ENCODE assay signal across 11 cellular contexts in the genomic region with DNA sequence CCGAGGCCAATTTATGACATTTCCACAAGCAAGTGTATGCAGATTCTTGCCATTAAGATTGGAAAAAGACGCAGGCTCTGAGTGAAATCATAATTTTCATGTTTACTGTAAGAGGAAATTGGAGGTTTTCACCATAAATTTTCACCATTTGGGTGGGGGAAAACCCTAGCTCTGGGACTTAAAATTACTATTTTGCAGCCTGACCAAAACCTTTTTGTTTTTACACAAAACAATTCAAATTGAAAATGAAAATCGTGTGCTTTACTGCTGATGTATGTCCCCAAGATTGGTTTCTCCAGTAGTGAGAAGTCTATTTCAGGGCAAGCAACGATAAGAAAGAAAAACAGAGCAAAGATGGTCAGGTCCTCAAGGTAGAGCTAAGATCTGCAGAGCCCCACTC.
DNase-seq lines count a peak whose midpoint lies in the region; ATAC-seq and TF ChIP-seq lines count a peak whose summit lies in the region.
"Had no signal": no experiment of that assay in that cellular context is flagged by ENCODE, and none has a peak within 500 bp of the region (broad histone marks: within the 10 kb centered on the region; RNA-seq: fewer than 3 reads in every experiment).

No MANE protein-coding gene starts in this region.

- DNase-seq in cardiac muscle cell (ENCODE audit: low read depth in 1 of 2, low spot score in 1 of 2) (no peak), cardiac septum (ENCODE audit: low spot score) (no peak), mesothelial cell of epicardium (ENCODE audit: low spot score in 2 of 2, unreplicated experiment in 2 of 2) (no peak), type B pancreatic cell (ENCODE audit: extremely low spot score, unreplicated experiment) (no peak), DMS 273 treated with DMSO at 0.1 percent for 48 hours (lab: John Stamatoyannopoulos, UW) (no peak)
- no peak for DNase-seq in activated T-helper 2 cell treated with anti-CD3 and anti-CD28 coated beads, Interferon-gamma antibody, Interleukin-2, Interleukin-4, amounts not matched to agents 10 μg/mL and 5 μg/mL and 100 μg/mL, durations not matched to agents 14 hours and 24 hours and 36 hours (ENCODE audit: low spot score)
- DNase-seq: activated CD8-positive, alpha-beta memory T cell treated with anti-CD3 and anti-CD28 coated beads for 24 hours; kidney glomerular epithelial cell; SHP77 treated with DMSO at 0.1 percent for 48 hours had no signal

- no peak for TF ChIP-seq CTCF in cardiac muscle cell (IDR thresholded peaks at IDR 0.05; ENCODE audit: low read depth, low read length)
- TF ChIP-seq CTCF in mesothelial cell of epicardium (IDR thresholded peaks at IDR 0.05; ENCODE audit: unreplicated experiment): no peak
- TF ChIP-seq CTCF in type B pancreatic cell (conservative IDR thresholded peaks at IDR 0.05): no peak

- WGBS in thymus: 76% methylated on average over 4 of the region's 4 CpGs

- H3K27me3 ChIP-seq in cardiac muscle cell (no peaks in the 10 kb centered on the region), thymus (ENCODE audit: control insufficient read depth, insufficient read depth) (no peaks in the 10 kb centered on the region)

- peaks cover 69% of the 10 kb centered on the region for H3K4me1 Mint-ChIP-seq in activated T-helper 2 cell treated with anti-CD3 and anti-CD28 coated beads, Interferon-gamma antibody, Interleukin-2, Interleukin-4, amounts not matched to agents 10 μg/mL and 5 μg/mL and 100 μg/mL, durations not matched to agents 14 hours and 24 hours and 36 hours (ENCODE audit: low read depth)
- H3K4me1 Mint-ChIP-seq in mesothelial cell of epicardium: peaks cover 52% of the 10 kb centered on the region
- peaks cover 62% of the 10 kb centered on the region for H3K4me1 Mint-ChIP-seq in type B pancreatic cell (ENCODE audit: unreplicated experiment)

- H3K9me3 Mint-ChIP-seq in activated T-helper 2 cell treated with anti-CD3 and anti-CD28 coated beads, Interferon-gamma antibody, Interleukin-2, Interleukin-4, amounts not matched to agents 10 μg/mL and 5 μg/mL and 100 μg/mL, durations not matched to agents 14 hours and 24 hours and 36 hours: no peaks in the 10 kb centered on the region
- H3K9me3 Mint-ChIP-seq in mesothelial cell of epicardium: no peaks in the 10 kb centered on the region
- no peaks in the 10 kb centered on the region for H3K9me3 Mint-ChIP-seq in type B pancreatic cell

- peaks cover 38% of the 10 kb centered on the region for H3K36me3 Mint-ChIP-seq in activated T-helper 2 cell treated with anti-CD3 and anti-CD28 coated beads, Interferon-gamma antibody, Interleukin-2, Interleukin-4, amounts not matched to agents 10 μg/mL and 5 μg/mL and 100 μg/mL, durations not matched to agents 14 hours and 24 hours and 36 hours (ENCODE audit: low read depth)
- H3K36me3 Mint-ChIP-seq in mesothelial cell of epicardium (peaks cover 15% of the 10 kb centered on the region), type B pancreatic cell (peaks cover 18% of the 10 kb centered on the region)

- H3K9me3 ChIP-seq in cardiac muscle cell (ENCODE audit: low read depth): no peaks in the 10 kb centered on the region
- H3K9me3 ChIP-seq in thymus (ENCODE audit: control insufficient read depth): no peaks in the 10 kb centered on the region

- no peaks in the 10 kb centered on the region for H3K36me3 ChIP-seq in cardiac muscle cell
- no peaks in the 10 kb centered on the region for H3K36me3 ChIP-seq in thymus (ENCODE audit: control insufficient read depth, insufficient read depth)

- no peaks in the 10 kb centered on the region for H3K27me3 Mint-ChIP-seq in activated T-helper 2 cell treated with anti-CD3 and anti-CD28 coated beads, Interferon-gamma antibody, Interleukin-2, Interleukin-4, amounts not matched to agents 10 μg/mL and 5 μg/mL and 100 μg/mL, durations not matched to agents 14 hours and 24 hours and 36 hours (ENCODE audit: low read depth)
- H3K27me3 Mint-ChIP-seq in mesothelial cell of epicardium (ENCODE audit: low read depth) (no peaks in the 10 kb centered on the region), type B pancreatic cell (peaks cover 2% of the 10 kb centered on the region)

- H3K4me3 ChIP-seq in cardiac muscle cell (peak overlapping the region; percentile 5), thymus (ENCODE audit: low read length) (no peak overlapping the region)

- H3K4me3 Mint-ChIP-seq in activated T-helper 2 cell treated with anti-CD3 and anti-CD28 coated beads, Interferon-gamma antibody, Interleukin-2, Interleukin-4, amounts not matched to agents 10 μg/mL and 5 μg/mL and 100 μg/mL, durations not matched to agents 14 hours and 24 hours and 36 hours (ENCODE audit: low read depth): peak overlapping the region; percentile 76
- H3K4me3 Mint-ChIP-seq in mesothelial cell of epicardium (no peak overlapping the region), type B pancreatic cell (no peak overlapping the region)

- ATAC-seq in HG02759 (IDR thresholded peaks at IDR 0.05; ENCODE audit: unreplicated experiment): peak; percentile 59

- intact Hi-C loops in cardiac septum (cut with DNase I): loop anchor here (5.0 to 10.0 kb wide), 4 partner anchors 54 to 584 kb away; no protein-coding TSS in a partner anchor
- intact Hi-C loops in activated T-helper 2 cell treated with anti-CD3 and anti-CD28 coated beads, Interferon-gamma antibody, Interleukin-2, Interleukin-4, amounts not matched to agents 10 μg/mL and 5 μg/mL and 100 μg/mL, durations not matched to agents 14 hours and 24 hours and 36 hours (cut with micrococcal nuclease): loop anchor here (1.0 to 10.0 kb wide), 13 partner anchors 57 to 444 kb away; no protein-coding TSS in a partner anchor

- H3K27ac ChIP-seq in cardiac muscle cell (peak overlapping the region; percentile 12), thymus (ENCODE audit: low read depth) (peak overlapping the region; percentile 46)

- peaks cover 61% of the 10 kb centered on the region for H3K4me1 ChIP-seq in cardiac muscle cell (ENCODE audit: low read depth)
- peaks cover 3% of the 10 kb centered on the region for H3K4me1 ChIP-seq in thymus (ENCODE audit: control insufficient read depth, insufficient read depth, low read length)

- H3K27ac Mint-ChIP-seq in activated T-helper 2 cell treated with anti-CD3 and anti-CD28 coated beads, Interferon-gamma antibody, Interleukin-2, Interleukin-4, amounts not matched to agents 10 μg/mL and 5 μg/mL and 100 μg/mL, durations not matched to agents 14 hours and 24 hours and 36 hours: peak overlapping the region; percentile 93
- no peak overlapping the region for H3K27ac Mint-ChIP-seq in mesothelial cell of epicardium
- no peak overlapping the region for H3K27ac Mint-ChIP-seq in type B pancreatic cell
